In the genomic region with DNA sequence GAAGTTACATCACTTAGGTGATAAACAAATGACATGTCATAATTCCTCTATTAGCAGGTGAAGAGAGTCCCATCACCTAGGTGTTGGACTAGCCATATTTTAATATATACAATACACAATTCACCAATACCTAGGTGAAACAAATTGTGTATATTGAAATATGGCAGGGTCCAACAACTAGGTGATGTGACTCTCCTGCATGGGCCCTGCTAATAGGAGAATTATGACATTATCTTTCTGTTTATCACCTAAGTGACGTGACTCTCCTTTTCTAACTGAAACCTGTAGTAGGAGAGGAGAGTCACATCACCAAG, we compare ENCODE assay signal across 34 cellular contexts. TPM values are rescaled to one million over a fixed set of nuclear protein-coding genes. Genes with fewer than 3 reads are reported as not detected.
A peak's percentile ranks its signal among the peaks of the same experiment; 100 is the strongest.
DNase-seq lines count a peak whose midpoint lies in the region; ATAC-seq, FAIRE-seq and TF ChIP-seq lines count a peak whose summit lies in the region.
"Had no signal": no experiment of that assay in that cellular context is flagged by ENCODE, and none has a peak within 500 bp of the region (broad histone marks: within the 10 kb centered on the region; RNA-seq: fewer than 3 reads in every experiment).

No MANE protein-coding gene starts in this region.

- no peak overlapping the region for H2BK15ac ChIP-seq in H1 (ENCODE audit: low read length)

- no peak overlapping the region for H2BK20ac ChIP-seq in H1 (ENCODE audit: low read length)

- no peak overlapping the region for H2AK5ac ChIP-seq in H1 (ENCODE audit: low read depth, low read length)

- H4K91ac ChIP-seq in H1 (replicated peaks; ENCODE audit: insufficient read length, low read length): no peak overlapping the region

- TF ChIP-seq CTCF in HepG2 (CRISPR knock-in tag; IDR thresholded peaks at IDR 0.05) (no peak), right lobe of liver (IDR thresholded peaks at IDR 0.05) (no peak), H1 (IDR thresholded peaks at IDR 0.05; ENCODE audit: control extremely low read depth in 1 of 3, insufficient read depth in 1 of 3, low read depth in 1 of 3, low read length in 3 of 3) (no peak), neutrophil (IDR thresholded peaks at IDR 0.05) (no peak), neural progenitor cell (IDR thresholded peaks at IDR 0.05) (no peak)

- no peak overlapping the region for H2BK12ac ChIP-seq in H1 (ENCODE audit: low read depth, low read length)

- no peak overlapping the region for H2BK120ac ChIP-seq in H1 (replicated peaks; ENCODE audit: low read depth, low read length)

- H3K14ac ChIP-seq in H1 (ENCODE audit: insufficient read length): no peak overlapping the region

- H4K8ac ChIP-seq in H1 (ENCODE audit: extremely low read depth, insufficient read depth, low read length): no peak overlapping the region

- H3K4me1 ChIP-seq in HepG2 (ENCODE audit: insufficient read depth, low read length) (no peaks in the 10 kb centered on the region), right lobe of liver (no peaks in the 10 kb centered on the region), H1 (replicated peaks in 1 of 4; ENCODE audit: control insufficient read depth in 3 of 4, insufficient read depth in 4 of 4, low read length in 3 of 4) (no peaks in the 10 kb centered on the region), neutrophil (ENCODE audit: control insufficient read depth in 1 of 2, insufficient read depth in 1 of 2, low read depth in 1 of 2, low read length in 1 of 2) (peaks cover 68 to 69% of the 10 kb centered on the region in 2 experiments), neural progenitor cell (no peaks in the 10 kb centered on the region)
- H3K4me1 ChIP-seq: A549, BE2C, Caco-2 had no signal

- H4K5ac ChIP-seq in H1 (ENCODE audit: insufficient read length, low read depth, low read length): no peak overlapping the region

- peaks cover 5% of the 10 kb centered on the region for H3K4me1 Mint-ChIP-seq in neural progenitor cell
- H3K4me1 Mint-ChIP-seq: B cell, CD14-positive monocyte had no signal

- H3K9ac ChIP-seq in HepG2 (ENCODE audit: insufficient read depth, low read depth, low read length): no peak overlapping the region
- H3K9ac ChIP-seq in H1 (replicated peaks in 1 of 4; ENCODE audit: extremely low read depth in 1 of 4, low read depth in 3 of 4, low read length in 3 of 4): no peak overlapping the region
- H3K9ac ChIP-seq in neural progenitor cell: no peak overlapping the region
- H3K9ac ChIP-seq: BLaER1; BLaER1 treated with 17β-estradiol and CSF1 and Interleukin-3, amounts not matched to agents 10 nM and 100 nM had no signal

- no peak for ATAC-seq in HepG2
- ATAC-seq in right lobe of liver: no peak
- ATAC-seq: A549; CD8-positive, alpha-beta T cell had no signal

- peaks cover 8% of the 10 kb centered on the region for H3K79me1 ChIP-seq in H1 (ENCODE audit: low read depth, low read length)

- TF ChIP-seq RAD21 in HepG2 (CRISPR knock-in tag; IDR thresholded peaks at IDR 0.05) (no peak), H1 (IDR thresholded peaks at IDR 0.05 in 1 of 2, conservative IDR thresholded peaks at IDR 0.05 in 1 of 2; ENCODE audit: low read depth in 2 of 2, low read length in 2 of 2) (no peak)

- no peak overlapping the region for H3K4ac ChIP-seq in H1 (replicated peaks; ENCODE audit: insufficient read length, low read depth, low read length)

- in situ Hi-C loops in HepG2 (cut with HindIII; ENCODE audit: extremely low pct_ligation_motif_present, low pct_unique_long_range_greater_than_20kb): no loop called here

- H3K4me3 Mint-ChIP-seq in neural progenitor cell: no peak overlapping the region
- H3K4me3 Mint-ChIP-seq: B cell; CD14-positive monocyte; CD4-positive, alpha-beta memory T cell; CD4-positive, alpha-beta T cell; CD4-positive, CD25-positive, alpha-beta regulatory T cell; CD8-positive, alpha-beta memory T cell; CD8-positive, alpha-beta T cell had no signal

- no peak for DNase-seq in HepG2 (ENCODE audit: low spot score)
- no peak for DNase-seq in right lobe of liver
- no peak for DNase-seq in H1 (ENCODE audit: low read depth in 1 of 2, low spot score in 2 of 2)
- no peak for DNase-seq in NCI-H1694 (lab: John Stamatoyannopoulos, UW)
- no peak for DNase-seq in neural progenitor cell (ENCODE audit: low spot score)
- DNase-seq: 8988T; ACHN; AML-193; BE2C; C1 segment of cervical spinal cord; Caco-2; Calu3; CD4-positive, alpha-beta memory T cell; CD4-positive, alpha-beta T cell; CD4-positive, CD25-positive, alpha-beta regulatory T cell; CD8-positive, alpha-beta memory T cell; CD8-positive, alpha-beta T cell; COR-L47; DMS 273 treated with DMSO at 0.1 percent for 48 hours; DMS153; DMS79; DMS79 treated with DMSO at 0.1 percent for 48 hours; DND-41; EL had no signal

- no peak for TF ChIP-seq EP300 in HepG2 (IDR thresholded peaks at IDR 0.05; ENCODE audit: low read depth in 2 of 2, low read length in 2 of 2)
- TF ChIP-seq EP300 in HepG2 (CRISPR knock-in tag; IDR thresholded peaks at IDR 0.05; ENCODE audit: borderline replicate concordance): no peak
- no peak for TF ChIP-seq EP300 in H1 (IDR thresholded peaks at IDR 0.05; ENCODE audit: borderline replicate concordance in 1 of 2, low read depth in 2 of 2, low read length in 2 of 2)

- peaks cover 9% of the 10 kb centered on the region for H3K27me3 Mint-ChIP-seq in neural progenitor cell (ENCODE audit: insufficient read depth, low read depth)
- H3K27me3 Mint-ChIP-seq: B cell; CD4-positive, alpha-beta memory T cell; CD4-positive, alpha-beta T cell; CD4-positive, CD25-positive, alpha-beta regulatory T cell had no signal

- H3K36me3 Mint-ChIP-seq in neural progenitor cell: peaks cover 80% of the 10 kb centered on the region

- no peaks in the 10 kb centered on the region for H4K20me1 ChIP-seq in HepG2 (ENCODE audit: insufficient read depth, low read length)
- peaks cover 10 to 25% of the 10 kb centered on the region in 2 experiments for H4K20me1 ChIP-seq in H1 (replicated peaks in 1 of 2; ENCODE audit: control insufficient read depth in 1 of 2, insufficient read depth in 2 of 2, low read length in 2 of 2)
- H4K20me1 ChIP-seq in neural progenitor cell (ENCODE audit: low read depth): peaks cover 21% of the 10 kb centered on the region

- CTCF ChIA-PET in HepG2 (lab: Yijun Ruan, JAX; ENCODE audit: low intra/inter-chr PET ratio, low total read pairs): no interaction called here
- CTCF ChIA-PET in H1 (lab: Charles Lee; ENCODE audit: partially characterized antibody): no interaction called here

- no peaks in the 10 kb centered on the region for H3K23me2 ChIP-seq in H1 (ENCODE audit: low read depth, low read length)

- intact Hi-C loops in HepG2 (cut with micrococcal nuclease; ENCODE audit: unreplicated experiment): no loop called here
- intact Hi-C loops in right lobe of liver (cut with DNase I): no loop called here

- TF ChIP-seq POLR2A in HepG2 (IDR thresholded peaks at IDR 0.05; ENCODE audit: insufficient read depth in 1 of 2, low read depth in 2 of 2, low read length in 2 of 2) (no peak), right lobe of liver (IDR thresholded peaks at IDR 0.05) (no peak), H1 (IDR thresholded peaks at IDR 0.05; ENCODE audit: control extremely low read depth in 1 of 2, low read depth in 2 of 2, low read length in 2 of 2) (no peak)

- H3K4me2 ChIP-seq in HepG2 (ENCODE audit: low read depth, low read length) (no peak overlapping the region), H1 (ENCODE audit: insufficient read depth in 1 of 2, low read depth in 2 of 2, low read length in 2 of 2) (no peak overlapping the region), neural progenitor cell (no peak overlapping the region)
- H3K4me2 ChIP-seq: A549; BLaER1; BLaER1 treated with 17β-estradiol and CSF1 and Interleukin-3, amounts not matched to agents 10 nM and 100 nM had no signal

- H3K56ac ChIP-seq in H1 (replicated peaks; ENCODE audit: insufficient read length, low read depth, low read length): no peak overlapping the region

- no peak overlapping the region for H3K27ac ChIP-seq in HepG2 (ENCODE audit: extremely low read length, insufficient read depth, low read length)
- H3K27ac ChIP-seq in right lobe of liver: no peak overlapping the region
- no peak overlapping the region for H3K27ac ChIP-seq in H1 (ENCODE audit: low read depth, low read length)
- H3K27ac ChIP-seq in neutrophil: peak overlapping the region; percentile 82
- no peak overlapping the region for H3K27ac ChIP-seq in neural progenitor cell
- H3K27ac ChIP-seq: 22Rv1; A549; BLaER1; BLaER1 treated with 17β-estradiol and CSF1 and Interleukin-3, amounts not matched to agents 10 nM and 100 nM; C4-2B had no signal

- H2BK5ac ChIP-seq in H1 (ENCODE audit: low read depth, low read length): no peak overlapping the region

- H3K79me2 ChIP-seq in HepG2 (ENCODE audit: insufficient read depth, low read length): no peaks in the 10 kb centered on the region
- peaks cover 0 to 15% of the 10 kb centered on the region in 2 experiments; a peak in 2 of 4 replicates for H3K79me2 ChIP-seq in H1 (ENCODE audit: control insufficient read depth in 1 of 2, insufficient read depth in 2 of 2, low read length in 2 of 2)
- peaks cover 50% of the 10 kb centered on the region for H3K79me2 ChIP-seq in neural progenitor cell (ENCODE audit: low read depth)

- H3K4me3 ChIP-seq in HepG2 (replicated peaks in 1 of 3; ENCODE audit: insufficient read depth in 1 of 3, low read depth in 2 of 3, low read length in 3 of 3) (no peak overlapping the region), right lobe of liver (no peak overlapping the region), H1 (ENCODE audit: extremely low read depth in 1 of 4, insufficient read depth in 2 of 4, low read depth in 3 of 4, low read length in 4 of 4) (no peak overlapping the region), neutrophil (ENCODE audit: low read depth in 1 of 2, low read length in 1 of 2) (no peak overlapping the region), neural progenitor cell (no peak overlapping the region)
- H3K4me3 ChIP-seq: A549; BLaER1; BLaER1 treated with 17β-estradiol and CSF1 and Interleukin-3, amounts not matched to agents 10 nM and 100 nM had no signal

- no peak overlapping the region for H3K27ac Mint-ChIP-seq in neural progenitor cell
- H3K27ac Mint-ChIP-seq: B cell; CD14-positive monocyte; CD4-positive, alpha-beta memory T cell; CD4-positive, alpha-beta T cell; CD4-positive, CD25-positive, alpha-beta regulatory T cell; CD8-positive, alpha-beta T cell had no signal

- POLR2A ChIA-PET in HepG2 (lab: Yijun Ruan, JAX) (no interaction called here), H1 (lab: Charles Lee; ENCODE audit: partially characterized antibody) (interaction anchor here (1.7 kb wide), 2 partner anchors 8 to 10 kb away, joined by 4 to 8 read pairs; no protein-coding TSS in a partner anchor)

- H3K27me3 ChIP-seq in HepG2 (ENCODE audit: control insufficient read depth in 1 of 2, insufficient read depth in 2 of 2, low read length in 2 of 2) (no peaks in the 10 kb centered on the region), right lobe of liver (no peaks in the 10 kb centered on the region), H1 (replicated peaks in 1 of 4; ENCODE audit: control insufficient read depth in 3 of 4, extremely low read depth in 1 of 4, insufficient read depth in 3 of 4, low read length in 3 of 4) (no peaks in the 10 kb centered on the region), neutrophil (no peaks in the 10 kb centered on the region), neural progenitor cell (no peaks in the 10 kb centered on the region)
- H3K27me3 ChIP-seq: BE2C; BLaER1; BLaER1 treated with 17β-estradiol and CSF1 and Interleukin-3, amounts not matched to agents 10 nM and 100 nM had no signal

- peaks cover 38% of the 10 kb centered on the region for H3F3A ChIP-seq in neural progenitor cell (ENCODE audit: low read depth)

- BruUV-seq in HepG2 (replicated peaks; lab: Mats Ljungman, UMichigan): no TSS peak

- H3K36me3 ChIP-seq in HepG2 (replicated peaks in 1 of 2; ENCODE audit: control insufficient read depth in 1 of 2, insufficient read depth in 2 of 2, low read length in 2 of 2): peaks cover 0 to 12% of the 10 kb centered on the region in 2 experiments; a peak in 2 of 5 replicates
- H3K36me3 ChIP-seq in right lobe of liver: no peaks in the 10 kb centered on the region
- peaks cover 40 to 87% (median 70%) of the 10 kb centered on the region in 4 experiments for H3K36me3 ChIP-seq in H1 (ENCODE audit: control insufficient read depth in 2 of 4, insufficient read depth in 4 of 4, low read length in 3 of 4)
- peaks cover 19% of the 10 kb centered on the region for H3K36me3 ChIP-seq in neutrophil
- H3K36me3 ChIP-seq in neural progenitor cell: peaks cover 4% of the 10 kb centered on the region

- H3K9me3 ChIP-seq in HepG2 (ENCODE audit: low read length): peaks cover 71% of the 10 kb centered on the region
- H3K9me3 ChIP-seq in right lobe of liver: no peaks in the 10 kb centered on the region
- no peaks in the 10 kb centered on the region for H3K9me3 ChIP-seq in H1 (ENCODE audit: insufficient read depth in 2 of 2, low read depth in 1 of 2, low read length in 1 of 2)
- no peaks in the 10 kb centered on the region for H3K9me3 ChIP-seq in neutrophil
- no peaks in the 10 kb centered on the region for H3K9me3 ChIP-seq in neural progenitor cell (ENCODE audit: low read depth)
- H3K9me3 ChIP-seq: A549; BE2C; BLaER1; BLaER1 treated with 17β-estradiol and CSF1 and Interleukin-3, amounts not matched to agents 10 nM and 100 nM; Caco-2 had no signal

- H3K9me3 Mint-ChIP-seq in neural progenitor cell: peaks cover 33% of the 10 kb centered on the region
- H3K9me3 Mint-ChIP-seq: CD4-positive, alpha-beta memory T cell; CD4-positive, alpha-beta T cell; CD4-positive, CD25-positive, alpha-beta regulatory T cell; CD8-positive, alpha-beta memory T cell; CD8-positive, alpha-beta T cell had no signal

- no peak overlapping the region for H3K23ac ChIP-seq in H1 (ENCODE audit: insufficient read length)

- H2AFZ ChIP-seq in HepG2 (ENCODE audit: low read length): no peak overlapping the region
- H2AFZ ChIP-seq in H1 (ENCODE audit: low read length): no peak overlapping the region
- no peak overlapping the region for H2AFZ ChIP-seq in neural progenitor cell (replicated peaks)

- no peak overlapping the region for H3K18ac ChIP-seq in H1 (ENCODE audit: extremely low read depth, low read length)

- FAIRE-seq in HepG2 (lab: Jason Lieb, UNC) (no peak), H1 (lab: Jason Lieb, UNC) (no peak)
- FAIRE-seq: A204.1, A549, D721Med had no signal

- WGBS in HepG2 (ENCODE audit: low lambda C conversion rate): 75% methylated on average over 1 of the region's 1 CpG
- WGBS in right lobe of liver (ENCODE audit: insufficient coverage, low coverage, low lambda C conversion rate, missing lambda C conversion rate): 15% methylated on average over 1 of the region's 1 CpG
- 93% methylated on average over 1 of the region's 1 CpG; no CpG with 5 or more reads in 1 of the 2 experiments for WGBS in H1 (ENCODE audit: extremely low coverage in 1 of 2, insufficient coverage in 1 of 2, insufficient read length in 1 of 2, insufficient replicate concordance in 2 of 2, low coverage in 1 of 2, low lambda C conversion rate in 2 of 2, missing lambda C conversion rate in 1 of 2), 2 experiments

RNA-seq across cellular contexts. Expression of a gene that starts 5.8 kb away (rescaled TPM):
- total RNA-seq in HepG2 (2016; rRNA removed; fragmentation: Illumina TruSeq; extraction: Trizol): 8.5 and 10.4 TPM in 2 replicates
- 1.3 and 1.6 TPM in 2 replicates for total RNA-seq in HepG2 (2016; cell fraction: cytosol; rRNA removed; fragmentation: Illumina TruSeq; extraction: Trizol; ENCODE audit: low read depth)
- 8.7 and 8.8 TPM in 2 replicates for total RNA-seq in HepG2 (2016; cell fraction: insoluble cytoplasmic fraction; rRNA removed; fragmentation: Illumina TruSeq; extraction: Trizol)
- total RNA-seq in HepG2 (2016; cell fraction: membrane; rRNA removed; fragmentation: Illumina TruSeq; extraction: Trizol): 3.5 and 3.6 TPM in 2 replicates
- total RNA-seq in HepG2 (2016; cell fraction: nucleus; rRNA removed; fragmentation: Illumina TruSeq; extraction: Trizol): 15.6 and 20.8 TPM in 2 replicates
- polyA plus RNA-seq in HepG2 (2011; rRNA removed): 2.1 and 2.9 TPM in 2 replicates
- polyA plus RNA-seq in HepG2 (2011; cell fraction: cytosol; rRNA removed): 0.78 and 0.90 TPM in 2 replicates
- polyA plus RNA-seq in HepG2 (2011; cell fraction: nucleus; rRNA removed): 3.2 and 3.6 TPM in 2 replicates
- 1.4 and 1.9 TPM in 2 replicates for polyA plus RNA-seq in HepG2 (2012)
- polyA plus RNA-seq in HepG2 (2016; cell fraction: cytosol; fragmentation: Illumina TruSeq; extraction: Trizol; ENCODE audit: low read depth): 0.28 and 0.31 TPM in 2 replicates
- 5.8 and 6.1 TPM in 2 replicates for polyA plus RNA-seq in HepG2 (2016; cell fraction: insoluble cytoplasmic fraction; fragmentation: Illumina TruSeq; extraction: Trizol; ENCODE audit: low read depth)
- polyA plus RNA-seq in HepG2 (2016; cell fraction: membrane; fragmentation: Illumina TruSeq; extraction: Trizol; ENCODE audit: low read depth): 1.2 and 1.4 TPM in 2 replicates
- polyA plus RNA-seq in HepG2 (2016; cell fraction: nucleus; fragmentation: Illumina TruSeq; extraction: Trizol; ENCODE audit: insufficient read depth, low read depth): 15.7 and 16.4 TPM in 2 replicates
- polyA minus RNA-seq in HepG2 (2011; rRNA and poly(A)+ RNA removed; ENCODE audit: low replicate concordance): 0.05 and 10.1 TPM in 2 replicates
- polyA minus RNA-seq in HepG2 (2011; cell fraction: cytosol; rRNA and poly(A)+ RNA removed): 3.2 and 3.6 TPM in 2 replicates
- 13.3 and 13.4 TPM in 2 replicates for polyA minus RNA-seq in HepG2 (2011; cell fraction: nucleus; rRNA and poly(A)+ RNA removed)
- total RNA-seq in right lobe of liver: 1 to 10 TPM in 4 of 6 experiments, under 1 TPM in 2; 0.49 to 1.5 (median 1.2) TPM
- 50.0 and 53.1 TPM in 2 replicates for total RNA-seq in H1 (2021; fragmentation: NEBNext Ultra II Directional; extraction: Animal tissue kit (Norgen Biotek cat#: 25700))
- polyA plus RNA-seq in H1 (2011; rRNA removed): 15.5 and 24.7 TPM in 2 replicates
- polyA plus RNA-seq in H1 (2011; cell fraction: cytosol; rRNA removed): 19.6 TPM
- 50.6 TPM for polyA plus RNA-seq in H1 (2011; cell fraction: nucleus; rRNA removed)
- 14.8 to 24.0 TPM (median 17.6 TPM) in 4 replicates for polyA plus RNA-seq in H1 (2012, experiment 1 of 2)
- polyA plus RNA-seq in H1 (2012, experiment 2 of 2): 2.5 TPM
- polyA plus RNA-seq in H1 (2013, experiment 1 of 2): 32.0 TPM
- polyA plus RNA-seq in H1 (2013, experiment 2 of 2): 26.7 TPM
- polyA minus RNA-seq in H1 (2011; rRNA and poly(A)+ RNA removed): 182 and 220 TPM in 2 replicates
- polyA minus RNA-seq in H1 (2011; cell fraction: cytosol; rRNA and poly(A)+ RNA removed): 76.6 TPM
- polyA minus RNA-seq in H1 (2011; cell fraction: nucleus; rRNA and poly(A)+ RNA removed): 227 TPM
- total RNA-seq in neural progenitor cell (ENCODE audit: low replicate concordance): 65.2 and 108 TPM in 2 replicates
- total RNA-seq: Caco-2 had no signal
